18 cellular contexts compared by ENCODE assay signal in the genomic region with DNA sequence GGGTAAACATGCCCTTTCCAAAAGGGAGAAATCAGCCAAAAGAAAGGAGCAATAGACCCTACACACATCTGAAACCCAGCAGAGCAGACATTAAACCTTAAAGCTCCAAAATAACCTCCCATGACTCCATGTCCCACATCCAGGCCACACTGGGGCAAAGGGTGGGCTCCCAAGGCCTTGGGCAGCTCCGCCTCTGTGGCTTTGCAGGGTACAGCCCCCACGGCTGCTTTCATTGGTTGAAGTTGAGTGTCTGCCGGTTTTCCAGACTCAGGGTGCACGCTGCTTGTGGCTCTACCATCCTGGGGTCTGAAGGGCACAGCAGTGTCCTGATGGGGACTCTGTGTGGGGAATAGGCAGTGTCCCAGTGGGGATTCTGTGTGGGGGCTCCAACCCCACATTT.
"Had no signal": no experiment of that assay in that cellular context is flagged by ENCODE, and none has a peak within 500 bp of the region (broad histone marks: within the 10 kb centered on the region; RNA-seq: fewer than 3 reads in every experiment).

No MANE protein-coding gene starts in this region.

- DNase-seq: cortex of kidney; dorsolateral prefrontal cortex; effector CD8-positive, alpha-beta T cell; gastrocnemius medialis; heart right ventricle; hypothalamus; kidney glomerular epithelial cell; naive thymus-derived CD4-positive, alpha-beta T cell; nephron progenitor cell; posterior cingulate gyrus; stimulated activated CD4-positive, alpha-beta T cell treated with anti-CD3 and anti-CD28 coated beads, Interleukin-12 subunit alpha, Interleukin-12 subunit beta, amount 100 ng/mL, for 4 hours; stimulated activated naive CD4-positive, alpha-beta T cell; thyroid gland; uterus had no signal

- H3K36me3 ChIP-seq: gastrocnemius medialis, heart right ventricle, right atrium auricular region, suprapubic skin, thyroid gland, uterus had no signal

- H3K9me3 Mint-ChIP-seq: type B pancreatic cell had no signal

- H3K4me1 Mint-ChIP-seq: naive thymus-derived CD4-positive, alpha-beta T cell; nephron progenitor cell had no signal

- ATAC-seq: esophagus mucosa; gastrocnemius medialis; heart right ventricle; naive thymus-derived CD4-positive, alpha-beta T cell had no signal

- H3K9me3 ChIP-seq: gastrocnemius medialis, heart right ventricle, right atrium auricular region, suprapubic skin, thyroid gland, uterus had no signal

- H3K4me1 ChIP-seq: gastrocnemius medialis, heart right ventricle, right atrium auricular region, suprapubic skin, thyroid gland, uterus had no signal

- H3K4me3 ChIP-seq: dorsolateral prefrontal cortex, gastrocnemius medialis, heart right ventricle, right atrium auricular region, suprapubic skin, thyroid gland, uterus had no signal

- H3K4me3 Mint-ChIP-seq: naive thymus-derived CD4-positive, alpha-beta T cell; nephron progenitor cell; type B pancreatic cell had no signal

- H3K27me3 Mint-ChIP-seq: type B pancreatic cell had no signal

- H3K36me3 Mint-ChIP-seq: naive thymus-derived CD4-positive, alpha-beta T cell; type B pancreatic cell had no signal

- H3K27ac ChIP-seq: dorsolateral prefrontal cortex, gastrocnemius medialis, heart right ventricle, right atrium auricular region, suprapubic skin, thyroid gland, uterus had no signal

- H3K27ac Mint-ChIP-seq: naive thymus-derived CD4-positive, alpha-beta T cell; nephron progenitor cell; type B pancreatic cell had no signal

- H3K27me3 ChIP-seq: dorsolateral prefrontal cortex, gastrocnemius medialis, heart right ventricle, right atrium auricular region, suprapubic skin, thyroid gland, uterus had no signal
